In genomic region chr6:5082487-5083306, GRCh38 we compare ENCODE assay signal across 1 cellular context.
TF ChIP-seq lines count a peak whose summit lies in the region.

No MANE protein-coding gene starts in this region.

TF ChIP-seq in HepG2, 621 proteins besides CTCF, POLR2A, EP300 and RAD21 (continued from another document and continues in another):
- TF ChIP-seq, protein P1, sequence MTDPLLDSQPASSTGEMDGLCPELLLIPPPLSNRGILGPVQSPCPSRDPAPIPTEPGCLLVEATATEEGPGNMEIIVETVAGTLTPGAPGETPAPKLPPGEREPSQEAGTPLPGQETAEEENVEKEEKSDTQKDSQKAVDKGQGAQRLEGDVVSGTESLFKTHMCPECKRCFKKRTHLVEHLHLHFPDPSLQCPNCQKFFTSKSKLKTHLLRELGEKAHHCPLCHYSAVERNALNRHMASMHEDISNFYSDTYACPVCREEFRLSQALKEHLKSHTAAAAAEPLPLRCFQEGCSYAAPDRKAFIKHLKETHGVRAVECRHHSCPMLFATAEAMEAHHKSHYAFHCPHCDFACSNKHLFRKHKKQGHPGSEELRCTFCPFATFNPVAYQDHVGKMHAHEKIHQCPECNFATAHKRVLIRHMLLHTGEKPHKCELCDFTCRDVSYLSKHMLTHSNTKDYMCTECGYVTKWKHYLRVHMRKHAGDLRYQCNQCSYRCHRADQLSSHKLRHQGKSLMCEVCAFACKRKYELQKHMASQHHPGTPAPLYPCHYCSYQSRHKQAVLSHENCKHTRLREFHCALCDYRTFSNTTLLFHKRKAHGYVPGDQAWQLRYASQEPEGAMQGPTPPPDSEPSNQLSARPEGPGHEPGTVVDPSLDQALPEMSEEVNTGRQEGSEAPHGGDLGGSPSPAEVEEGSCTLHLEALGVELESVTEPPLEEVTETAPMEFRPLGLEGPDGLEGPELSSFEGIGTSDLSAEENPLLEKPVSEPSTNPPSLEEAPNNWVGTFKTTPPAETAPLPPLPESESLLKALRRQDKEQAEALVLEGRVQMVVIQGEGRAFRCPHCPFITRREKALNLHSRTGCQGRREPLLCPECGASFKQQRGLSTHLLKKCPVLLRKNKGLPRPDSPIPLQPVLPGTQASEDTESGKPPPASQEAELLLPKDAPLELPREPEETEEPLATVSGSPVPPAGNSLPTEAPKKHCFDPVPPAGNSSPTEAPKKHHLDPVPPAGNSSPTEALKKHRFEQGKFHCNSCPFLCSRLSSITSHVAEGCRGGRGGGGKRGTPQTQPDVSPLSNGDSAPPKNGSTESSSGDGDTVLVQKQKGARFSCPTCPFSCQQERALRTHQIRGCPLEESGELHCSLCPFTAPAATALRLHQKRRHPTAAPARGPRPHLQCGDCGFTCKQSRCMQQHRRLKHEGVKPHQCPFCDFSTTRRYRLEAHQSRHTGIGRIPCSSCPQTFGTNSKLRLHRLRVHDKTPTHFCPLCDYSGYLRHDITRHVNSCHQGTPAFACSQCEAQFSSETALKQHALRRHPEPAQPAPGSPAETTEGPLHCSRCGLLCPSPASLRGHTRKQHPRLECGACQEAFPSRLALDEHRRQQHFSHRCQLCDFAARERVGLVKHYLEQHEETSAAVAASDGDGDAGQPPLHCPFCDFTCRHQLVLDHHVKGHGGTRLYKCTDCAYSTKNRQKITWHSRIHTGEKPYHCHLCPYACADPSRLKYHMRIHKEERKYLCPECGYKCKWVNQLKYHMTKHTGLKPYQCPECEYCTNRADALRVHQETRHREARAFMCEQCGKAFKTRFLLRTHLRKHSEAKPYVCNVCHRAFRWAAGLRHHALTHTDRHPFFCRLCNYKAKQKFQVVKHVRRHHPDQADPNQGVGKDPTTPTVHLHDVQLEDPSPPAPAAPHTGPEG (CRISPR knock-in tag; IDR thresholded peaks at IDR 0.05) = no peak
- TF ChIP-seq THYN1 (CRISPR knock-in tag; IDR thresholded peaks at IDR 0.05; ENCODE audit: borderline replicate concordance, low read depth) (no peak), TOE1 (CRISPR knock-in tag; IDR thresholded peaks at IDR 0.05) (no peak), ZNF589 (CRISPR knock-in tag; conservative IDR thresholded peaks at IDR 0.05) (peak; percentile 72; the same call in 1 of the 2 replicates), CC2D1A (CRISPR knock-in tag; IDR thresholded peaks at IDR 0.05) (no peak), ZNF773 (CRISPR knock-in tag; IDR thresholded peaks at IDR 0.05; ENCODE audit: borderline replicate concordance) (no peak), ARNTL (CRISPR knock-in tag; IDR thresholded peaks at IDR 0.05) (peak; percentile 92), SP4 (CRISPR knock-in tag; IDR thresholded peaks at IDR 0.05) (peak; percentile 65; the same call in 1 of the 2 replicates), KAT7 (CRISPR knock-in tag; IDR thresholded peaks at IDR 0.05; ENCODE audit: borderline replicate concordance) (no peak), ZNF569 (CRISPR knock-in tag; IDR thresholded peaks at IDR 0.05; ENCODE audit: borderline replicate concordance) (no peak), ZNF460 (CRISPR knock-in tag; IDR thresholded peaks at IDR 0.05; ENCODE audit: borderline replicate concordance) (no peak; the same call in 1 of the 2 replicates), SIN3A (IDR thresholded peaks at IDR 0.05; ENCODE audit: borderline replicate concordance, low read depth, low read length) (peak; percentile 73; the same call in 1 of the 2 replicates), SETDB1 (CRISPR knock-in tag; IDR thresholded peaks at IDR 0.05; ENCODE audit: borderline replicate concordance) (no peak), CCAR2 (optimal IDR thresholded peaks at IDR 0.05; ENCODE audit: low read depth, low read length) (no peak), FOXK1 (CRISPR knock-in tag; IDR thresholded peaks at IDR 0.05; ENCODE audit: borderline replicate concordance, low read depth) (no peak), RFX3 (CRISPR knock-in tag; IDR thresholded peaks at IDR 0.05) (no peak), KLF9 (CRISPR knock-in tag; IDR thresholded peaks at IDR 0.05; ENCODE audit: low read depth) (no peak), RAD51 (IDR thresholded peaks at IDR 0.05; ENCODE audit: borderline replicate concordance) (no peak), NR3C1 (CRISPR knock-in tag; IDR thresholded peaks at IDR 0.05) (no peak), ZBTB26 (CRISPR knock-in tag; IDR thresholded peaks at IDR 0.05; ENCODE audit: borderline replicate concordance) (0 out of 2 replicates have a peak, but pooled peaks have one; percentile 36), ZHX1 (CRISPR knock-in tag; IDR thresholded peaks at IDR 0.05; ENCODE audit: low read depth) (peak; percentile 84; the same call in 1 of the 2 replicates), ZNF441 (CRISPR knock-in tag; IDR thresholded peaks at IDR 0.05; ENCODE audit: borderline replicate concordance) (peak; percentile 94; the same call in 1 of the 2 replicates), PTBP1 (IDR thresholded peaks at IDR 0.05; ENCODE audit: low read depth, low read length, poor library complexity, severe bottlenecking) (no peak), ZNF570 (CRISPR knock-in tag; IDR thresholded peaks at IDR 0.05; ENCODE audit: borderline replicate concordance) (no peak), TARDBP (CRISPR knock-in tag; IDR thresholded peaks at IDR 0.05) (peak; percentile 67; the same call in 1 of the 2 replicates), BRCA1 (CRISPR knock-in tag; IDR thresholded peaks at IDR 0.05) (no peak), ZNF337 (CRISPR knock-in tag; IDR thresholded peaks at IDR 0.05; ENCODE audit: borderline replicate concordance, low read depth) (peak; percentile 97; the same call in 1 of the 2 replicates), SRY (CRISPR knock-in tag; IDR thresholded peaks at IDR 0.05) (peak; percentile 82; the same call in 1 of the 2 replicates), SMAD1 (CRISPR knock-in tag; IDR thresholded peaks at IDR 0.05; ENCODE audit: borderline replicate concordance, low read depth) (no peak)
- TF ChIP-seq, protein P2, sequence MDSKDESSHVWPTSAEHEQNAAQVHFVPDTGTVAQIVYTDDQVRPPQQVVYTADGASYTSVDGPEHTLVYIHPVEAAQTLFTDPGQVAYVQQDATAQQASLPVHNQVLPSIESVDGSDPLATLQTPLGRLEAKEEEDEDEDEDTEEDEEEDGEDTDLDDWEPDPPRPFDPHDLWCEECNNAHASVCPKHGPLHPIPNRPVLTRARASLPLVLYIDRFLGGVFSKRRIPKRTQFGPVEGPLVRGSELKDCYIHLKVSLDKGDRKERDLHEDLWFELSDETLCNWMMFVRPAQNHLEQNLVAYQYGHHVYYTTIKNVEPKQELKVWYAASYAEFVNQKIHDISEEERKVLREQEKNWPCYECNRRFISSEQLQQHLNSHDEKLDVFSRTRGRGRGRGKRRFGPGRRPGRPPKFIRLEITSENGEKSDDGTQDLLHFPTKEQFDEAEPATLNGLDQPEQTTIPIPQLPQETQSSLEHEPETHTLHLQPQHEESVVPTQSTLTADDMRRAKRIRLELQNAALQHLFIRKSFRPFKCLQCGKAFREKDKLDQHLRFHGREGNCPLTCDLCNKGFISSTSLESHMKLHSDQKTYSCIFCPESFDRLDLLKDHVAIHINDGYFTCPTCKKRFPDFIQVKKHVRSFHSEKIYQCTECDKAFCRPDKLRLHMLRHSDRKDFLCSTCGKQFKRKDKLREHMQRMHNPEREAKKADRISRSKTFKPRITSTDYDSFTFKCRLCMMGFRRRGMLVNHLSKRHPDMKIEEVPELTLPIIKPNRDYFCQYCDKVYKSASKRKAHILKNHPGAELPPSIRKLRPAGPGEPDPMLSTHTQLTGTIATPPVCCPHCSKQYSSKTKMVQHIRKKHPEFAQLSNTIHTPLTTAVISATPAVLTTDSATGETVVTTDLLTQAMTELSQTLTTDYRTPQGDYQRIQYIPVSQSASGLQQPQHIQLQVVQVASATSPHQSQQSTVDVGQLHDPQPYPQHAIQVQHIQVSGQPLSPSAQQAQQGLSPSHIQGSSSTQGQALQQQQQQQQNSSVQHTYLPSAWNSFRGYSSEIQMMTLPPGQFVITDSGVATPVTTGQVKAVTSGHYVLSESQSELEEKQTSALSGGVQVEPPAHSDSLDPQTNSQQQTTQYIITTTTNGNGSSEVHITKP (CRISPR knock-in tag; IDR thresholded peaks at IDR 0.05; ENCODE audit: low read depth) = no peak
- TF ChIP-seq, protein P3, sequence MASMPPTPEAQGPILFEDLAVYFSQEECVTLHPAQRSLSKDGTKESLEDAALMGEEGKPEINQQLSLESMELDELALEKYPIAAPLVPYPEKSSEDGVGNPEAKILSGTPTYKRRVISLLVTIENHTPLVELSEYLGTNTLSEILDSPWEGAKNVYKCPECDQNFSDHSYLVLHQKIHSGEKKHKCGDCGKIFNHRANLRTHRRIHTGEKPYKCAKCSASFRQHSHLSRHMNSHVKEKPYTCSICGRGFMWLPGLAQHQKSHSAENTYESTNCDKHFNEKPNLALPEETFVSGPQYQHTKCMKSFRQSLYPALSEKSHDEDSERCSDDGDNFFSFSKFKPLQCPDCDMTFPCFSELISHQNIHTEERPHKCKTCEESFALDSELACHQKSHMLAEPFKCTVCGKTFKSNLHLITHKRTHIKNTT (CRISPR knock-in tag; IDR thresholded peaks at IDR 0.05) = no peak
- TF ChIP-seq, protein P4, sequence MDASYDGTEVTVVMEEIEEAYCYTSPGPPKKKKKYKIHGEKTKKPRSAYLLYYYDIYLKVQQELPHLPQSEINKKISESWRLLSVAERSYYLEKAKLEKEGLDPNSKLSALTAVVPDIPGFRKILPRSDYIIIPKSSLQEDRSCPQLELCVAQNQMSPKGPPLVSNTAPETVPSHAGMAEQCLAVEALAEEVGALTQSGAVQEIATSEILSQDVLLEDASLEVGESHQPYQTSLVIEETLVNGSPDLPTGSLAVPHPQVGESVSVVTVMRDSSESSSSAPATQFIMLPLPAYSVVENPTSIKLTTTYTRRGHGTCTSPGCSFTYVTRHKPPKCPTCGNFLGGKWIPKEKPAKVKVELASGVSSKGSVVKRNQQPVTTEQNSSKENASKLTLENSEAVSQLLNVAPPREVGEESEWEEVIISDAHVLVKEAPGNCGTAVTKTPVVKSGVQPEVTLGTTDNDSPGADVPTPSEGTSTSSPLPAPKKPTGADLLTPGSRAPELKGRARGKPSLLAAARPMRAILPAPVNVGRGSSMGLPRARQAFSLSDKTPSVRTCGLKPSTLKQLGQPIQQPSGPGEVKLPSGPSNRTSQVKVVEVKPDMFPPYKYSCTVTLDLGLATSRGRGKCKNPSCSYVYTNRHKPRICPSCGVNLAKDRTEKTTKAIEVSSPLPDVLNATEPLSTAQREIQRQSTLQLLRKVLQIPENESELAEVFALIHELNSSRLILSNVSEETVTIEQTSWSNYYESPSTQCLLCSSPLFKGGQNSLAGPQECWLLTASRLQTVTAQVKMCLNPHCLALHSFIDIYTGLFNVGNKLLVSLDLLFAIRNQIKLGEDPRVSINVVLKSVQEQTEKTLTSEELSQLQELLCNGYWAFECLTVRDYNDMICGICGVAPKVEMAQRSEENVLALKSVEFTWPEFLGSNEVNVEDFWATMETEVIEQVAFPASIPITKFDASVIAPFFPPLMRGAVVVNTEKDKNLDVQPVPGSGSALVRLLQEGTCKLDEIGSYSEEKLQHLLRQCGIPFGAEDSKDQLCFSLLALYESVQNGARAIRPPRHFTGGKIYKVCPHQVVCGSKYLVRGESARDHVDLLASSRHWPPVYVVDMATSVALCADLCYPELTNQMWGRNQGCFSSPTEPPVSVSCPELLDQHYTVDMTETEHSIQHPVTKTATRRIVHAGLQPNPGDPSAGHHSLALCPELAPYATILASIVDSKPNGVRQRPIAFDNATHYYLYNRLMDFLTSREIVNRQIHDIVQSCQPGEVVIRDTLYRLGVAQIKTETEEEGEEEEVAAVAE (CRISPR knock-in tag; IDR thresholded peaks at IDR 0.05; ENCODE audit: borderline replicate concordance) = peak; percentile 32; the same call in 1 of the 2 replicates
